8 cellular contexts compared by ENCODE assay signal in the genomic region with DNA sequence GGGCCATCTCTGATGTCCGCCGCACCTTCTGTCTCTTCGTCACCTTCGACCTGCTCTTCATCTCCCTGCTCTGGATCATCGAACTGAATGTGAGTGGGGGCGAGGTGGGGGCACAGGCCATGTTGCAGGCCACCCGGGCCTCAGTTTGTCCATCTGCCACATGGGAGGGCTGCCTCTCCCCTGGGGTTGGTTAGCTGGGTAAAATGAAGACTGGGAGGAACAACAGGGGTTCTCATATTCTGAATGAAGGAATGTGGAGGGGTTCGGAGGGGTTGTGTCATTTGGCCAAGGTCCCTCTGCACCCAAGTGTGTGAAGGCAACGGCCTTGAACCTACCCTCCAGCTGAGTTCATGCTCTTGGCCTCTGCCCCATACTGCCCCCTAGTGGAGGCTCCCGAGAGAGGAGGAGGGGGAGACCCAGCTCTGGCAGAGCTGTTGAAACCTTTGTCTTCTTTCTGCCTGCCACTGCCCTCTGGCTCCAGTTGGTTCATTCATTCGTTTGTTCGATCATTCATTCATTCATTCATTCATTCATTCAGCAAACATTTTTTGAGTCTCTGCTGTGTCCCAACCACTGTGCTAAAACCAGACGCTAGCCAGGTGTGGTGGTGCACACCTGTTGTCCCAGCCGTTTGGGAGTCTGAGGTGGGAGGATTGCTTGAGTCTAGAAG. TPM values are rescaled to one million over a fixed set of nuclear protein-coding genes. Genes with fewer than 3 reads are reported as not detected.
DNase-seq lines count a peak whose midpoint lies in the region; ATAC-seq and TF ChIP-seq lines count a peak whose summit lies in the region.

No MANE protein-coding gene starts in this region.

- no peaks in the 10 kb centered on the region for H3K9me2 ChIP-seq in hepatocyte (replicated peaks; ENCODE audit: insufficient read depth)

- H3K9me3 Mint-ChIP-seq in CD4-positive, alpha-beta memory T cell = peaks cover 0 to 4% (median 0%) of the 10 kb centered on the region in 8 donors
- no peaks in the 10 kb centered on the region for H3K9me3 Mint-ChIP-seq in T-helper 1 cell treated with Interleukin-12 subunit alpha and Interleukin-12 subunit beta and Interleukin-4 antibody, amounts not matched to agents 30 μg/mL and 1 μg/mL, for 36 hours

- peak; percentile 63 for TF ChIP-seq CTCF in hepatocyte (IDR thresholded peaks at IDR 0.05; ENCODE audit: poor library complexity)

- H2AFZ ChIP-seq in hepatocyte = no peak overlapping the region

- no peak overlapping the region for H3K27ac ChIP-seq in CD4-positive, alpha-beta memory T cell (ENCODE audit: low read depth, low read length)
- peak overlapping the region; percentile 86 for H3K27ac ChIP-seq in hepatocyte

- peak; percentile 48 for ATAC-seq in HG02642 (IDR thresholded peaks at IDR 0.05; ENCODE audit: poor library complexity, unreplicated experiment)
- ATAC-seq in HG03378 (IDR thresholded peaks at IDR 0.05; ENCODE audit: unreplicated experiment) = no peak
- no peak for ATAC-seq in GM18907 (IDR thresholded peaks at IDR 0.05; ENCODE audit: unreplicated experiment)

- no peaks in the 10 kb centered on the region for H3K27me3 ChIP-seq in CD4-positive, alpha-beta memory T cell (ENCODE audit: insufficient read depth, low read length)
- no peaks in the 10 kb centered on the region for H3K27me3 ChIP-seq in hepatocyte

- H3K27ac Mint-ChIP-seq in CD4-positive, alpha-beta memory T cell = peak overlapping the region in 3 of 7 donors; percentile 69 to 78 (median 78)
- H3K27ac Mint-ChIP-seq in T-helper 1 cell treated with Interleukin-12 subunit alpha and Interleukin-12 subunit beta and Interleukin-4 antibody, amounts not matched to agents 30 μg/mL and 1 μg/mL, for 36 hours = peak overlapping the region; percentile 29

- CTCF ChIA-PET in CD4-positive, alpha-beta memory T cell (lab: Charles Lee; ENCODE audit: partially characterized antibody) = interaction anchor here (0.6 to 7.2 kb wide), 30 partner anchors 8 to 557 kb away, joined by 3 to 102 read pairs (median 4); partner anchors contain the start of genes IKZF3, MIEN1, PGAP3 and PNMT

- H3K27me3 Mint-ChIP-seq in CD4-positive, alpha-beta memory T cell = no peaks in the 10 kb centered on the region
- no peaks in the 10 kb centered on the region for H3K27me3 Mint-ChIP-seq in T-helper 1 cell treated with Interleukin-12 subunit alpha and Interleukin-12 subunit beta and Interleukin-4 antibody, amounts not matched to agents 30 μg/mL and 1 μg/mL, for 36 hours (ENCODE audit: low read depth)

- H3K4me3 ChIP-seq in CD4-positive, alpha-beta memory T cell (ENCODE audit: low read length in 2 of 2) = no peak overlapping the region
- H3K4me3 ChIP-seq in hepatocyte = no peak overlapping the region

- peak; percentile 65 to 75 (median 73) for DNase-seq in CD4-positive, alpha-beta memory T cell
- DNase-seq in amniotic epithelial cell (ENCODE audit: low read depth) (peak; percentile 45), hepatocyte (ENCODE audit: low spot score) (peak; percentile 54)
- peak; percentile 63 to 87 (median 79) for DNase-seq in stimulated activated CD4-positive, alpha-beta T cell treated with anti-CD3 and anti-CD28 coated beads, Interleukin-12 subunit alpha, Interleukin-12 subunit beta, amount 100 ng/mL, for 48 hours (ENCODE audit: low read depth in 2 of 3, low spot score in 1 of 3)

- peaks cover 4 to 38% of the 10 kb centered on the region in 2 donors for H3K36me3 Mint-ChIP-seq in CD4-positive, alpha-beta memory T cell
- peaks cover 6% of the 10 kb centered on the region for H3K36me3 Mint-ChIP-seq in T-helper 1 cell treated with Interleukin-12 subunit alpha and Interleukin-12 subunit beta and Interleukin-4 antibody, amounts not matched to agents 30 μg/mL and 1 μg/mL, for 36 hours (ENCODE audit: low read depth)

- 81% methylated on average over 14 of the region's 14 CpGs for WGBS in hepatocyte (ENCODE audit: low lambda C conversion rate, missing lambda C conversion rate)

- H3K36me3 ChIP-seq in CD4-positive, alpha-beta memory T cell (ENCODE audit: insufficient read depth, low read length) = peaks cover 24% of the 10 kb centered on the region
- H3K36me3 ChIP-seq in hepatocyte (replicated peaks; ENCODE audit: insufficient read depth, low read depth) = no peaks in the 10 kb centered on the region

- H3K9me3 ChIP-seq in CD4-positive, alpha-beta memory T cell (ENCODE audit: control insufficient read depth in 1 of 2, low read length in 2 of 2) = no peaks in the 10 kb centered on the region
- H3K9me3 ChIP-seq in hepatocyte (ENCODE audit: low read depth) = no peaks in the 10 kb centered on the region

- H4K20me1 ChIP-seq in hepatocyte (ENCODE audit: insufficient read depth, poor library complexity, severe bottlenecking) = no peaks in the 10 kb centered on the region

- intact Hi-C loops in CD4-positive, alpha-beta memory T cell (cut with micrococcal nuclease) = no loop called here

- POLR2A ChIA-PET in CD4-positive, alpha-beta memory T cell (lab: Charles Lee; ENCODE audit: partially characterized antibody) = interaction anchor here (0.6 to 1.8 kb wide), 7 partner anchors 12 to 211 kb away, joined by 3 to 5 read pairs (median 3); partner anchors contain the start of genes IKZF3, MIEN1 and PGAP3

- H3K4me3 Mint-ChIP-seq in CD4-positive, alpha-beta memory T cell = no peak overlapping the region
- H3K4me3 Mint-ChIP-seq in T-helper 1 cell treated with Interleukin-12 subunit alpha and Interleukin-12 subunit beta and Interleukin-4 antibody, amounts not matched to agents 30 μg/mL and 1 μg/mL, for 36 hours = no peak overlapping the region

- H3K4me2 ChIP-seq in hepatocyte = peak overlapping the region; percentile 21

- peaks cover 37% of the 10 kb centered on the region for H3K79me2 ChIP-seq in hepatocyte

- H3K4me1 Mint-ChIP-seq in CD4-positive, alpha-beta memory T cell = peaks cover 24 to 55% (median 27%) of the 10 kb centered on the region in 4 donors
- peaks cover 17% of the 10 kb centered on the region for H3K4me1 Mint-ChIP-seq in T-helper 1 cell treated with Interleukin-12 subunit alpha and Interleukin-12 subunit beta and Interleukin-4 antibody, amounts not matched to agents 30 μg/mL and 1 μg/mL, for 36 hours (ENCODE audit: low read depth)

- H3K4me1 ChIP-seq in CD4-positive, alpha-beta memory T cell (ENCODE audit: insufficient read depth, low read length) = peaks cover 10% of the 10 kb centered on the region
- H3K4me1 ChIP-seq in hepatocyte (ENCODE audit: insufficient read depth) = peaks cover 27% of the 10 kb centered on the region

RNA-seq across cellular contexts. Expression of gene TCAP, which starts 11.4 kb away (rescaled TPM):
- total RNA-seq in CD4-positive, alpha-beta memory T cell = 1 to 10 TPM; 5.9 to 6.3 TPM
- polyA plus RNA-seq in CD4-positive, alpha-beta memory T cell = under 1 TPM in 1 of 2 donors, not detected in 1; 0.14 TPM
- total RNA-seq in hepatocyte = 0.90 and 1.0 TPM in 2 replicates
- 0.64 and 0.66 TPM in 2 replicates for polyA plus RNA-seq in hepatocyte

RNA-seq across cellular contexts. Expression of gene PNMT, which starts 14.5 kb away (rescaled TPM):
- under 1 TPM in 1 of 2 experiments, not detected in 1; 0.55 TPM for total RNA-seq in CD4-positive, alpha-beta memory T cell
- polyA plus RNA-seq in CD4-positive, alpha-beta memory T cell = not detected
- 51.9 and 64.5 TPM in 2 replicates for total RNA-seq in hepatocyte
- polyA plus RNA-seq in hepatocyte = 203 and 204 TPM in 2 replicates

RNA-seq across cellular contexts. Expression of gene STARD3, which starts 16.9 kb away (rescaled TPM):
- 100 to 1,000 TPM; 105 to 110 TPM for total RNA-seq in CD4-positive, alpha-beta memory T cell
- polyA plus RNA-seq in CD4-positive, alpha-beta memory T cell = 10 to 100 TPM; 42.2 to 43.2 TPM
- 61.6 and 76.5 TPM in 2 replicates for total RNA-seq in hepatocyte
- polyA plus RNA-seq in hepatocyte = 89.0 and 90.3 TPM in 2 replicates

RNA-seq across cellular contexts. Expression of gene PPP1R1B, which starts 27.0 kb away (rescaled TPM):
- total RNA-seq in CD4-positive, alpha-beta memory T cell = not detected
- polyA plus RNA-seq in CD4-positive, alpha-beta memory T cell = not detected
- total RNA-seq in hepatocyte = 1.5 TPM in 2 replicates
- 3.7 TPM in 2 replicates for polyA plus RNA-seq in hepatocyte

RNA-seq across cellular contexts. Expression of gene PGAP3, which starts 34.1 kb away (rescaled TPM):
- total RNA-seq in CD4-positive, alpha-beta memory T cell = 10 to 100 TPM; 29.6 to 30.5 TPM
- 10 to 100 TPM; 22.1 to 26.5 TPM for polyA plus RNA-seq in CD4-positive, alpha-beta memory T cell
- total RNA-seq in hepatocyte = 26.8 and 33.0 TPM in 2 replicates
- polyA plus RNA-seq in hepatocyte = 35.4 and 35.6 TPM in 2 replicates

Comparison
In these comparisons a context has a peak if more than half of its experiments do, and no peak if none do; other contexts are left out.
1. RNA of gene PNMT, which starts 14.5 kb away (total RNA-seq): 51.9 to 64.5 TPM in hepatocyte; 0.55 TPM in CD4-positive, alpha-beta memory T cell; every median in the first group is over 10 times any median in the second.
2. Peak in every context shown above with its lines, with median percentiles within 50 percentile points of each other: DNase-seq.